22 cellular contexts compared by ENCODE assay signal in genomic region chr2:161312996-161313395, GRCh38. TPM values are rescaled to one million over a fixed set of nuclear protein-coding genes. Genes with fewer than 3 reads are reported as not detected.
DNase-seq lines count a peak whose midpoint lies in the region; ATAC-seq, FAIRE-seq and TF ChIP-seq lines count a peak whose summit lies in the region.
"Had no signal": no experiment of that assay in that cellular context is flagged by ENCODE, and none has a peak within 500 bp of the region (broad histone marks: within the 10 kb centered on the region; RNA-seq: fewer than 3 reads in every experiment).

No MANE protein-coding gene starts in this region.

- DNase-seq in Caki2 (ENCODE audit: low read depth) = peak; percentile 12
- DNase-seq in H54 (ENCODE audit: insufficient read length, low spot score) = no peak
- DNase-seq in amniotic epithelial cell (ENCODE audit: low read depth) = peak; percentile 38
- peak; percentile 14 to 40 for DNase-seq in foreskin fibroblast
- no peak for DNase-seq in activated naive CD8-positive, alpha-beta T cell treated with anti-CD3 and anti-CD28 coated beads, Interleukin-2, amount 50 U/mL, for 24 hours
- DNase-seq in NCI-H510A (lab: John Stamatoyannopoulos, UW) = no peak
- no peak for DNase-seq in NCI-H2196 (lab: John Stamatoyannopoulos, UW; ENCODE audit: unreplicated experiment)
- DNase-seq in HK-2 (ENCODE audit: unreplicated experiment) = no peak
- DNase-seq: amniotic stem cell; COR-L47; effector CD8-positive, alpha-beta T cell; hippocampal formation; MM.1S; NCI-H1694; posterior cingulate gyrus; SIG-M5; small intestine; stimulated activated CD4-positive, alpha-beta T cell treated with anti-CD3 and anti-CD28 coated beads, Interleukin-4, amount 100 ng/mL, for 4 hours; T-helper 17 cell; WERI-Rb-1 had no signal

- no peak for TF ChIP-seq CTCF in foreskin fibroblast (IDR thresholded peaks at IDR 0.05; ENCODE audit: low read depth, low read length)

- no peak overlapping the region for H3K27ac Mint-ChIP-seq in activated naive CD8-positive, alpha-beta T cell treated with anti-CD3 and anti-CD28 coated beads, Interleukin-2, amount 50 U/mL, for 24 hours
- H3K27ac Mint-ChIP-seq: nephron, T-helper 17 cell had no signal

- in situ Hi-C loops in Caki2 (cut with HindIII; ENCODE audit: low pct_unique_long_range_greater_than_20kb, low sequenced_read_pairs) = no loop called here

- H3K4me1 Mint-ChIP-seq in activated naive CD8-positive, alpha-beta T cell treated with anti-CD3 and anti-CD28 coated beads, Interleukin-2, amount 50 U/mL, for 24 hours = peaks cover 45% of the 10 kb centered on the region

- H3K27me3 Mint-ChIP-seq in activated naive CD8-positive, alpha-beta T cell treated with anti-CD3 and anti-CD28 coated beads, Interleukin-2, amount 50 U/mL, for 24 hours = no peaks in the 10 kb centered on the region
- H3K27me3 Mint-ChIP-seq: T-helper 17 cell had no signal

- no peak overlapping the region for H3K4me3 Mint-ChIP-seq in activated naive CD8-positive, alpha-beta T cell treated with anti-CD3 and anti-CD28 coated beads, Interleukin-2, amount 50 U/mL, for 24 hours
- H3K4me3 Mint-ChIP-seq: T-helper 17 cell had no signal

- ATAC-seq in activated naive CD8-positive, alpha-beta T cell treated with anti-CD3 and anti-CD28 coated beads, Interleukin-2, amount 50 U/mL, for 24 hours = no peak
- ATAC-seq: T-helper 17 cell had no signal

- FAIRE-seq in H54 (lab: Jason Lieb, UNC) = peak; percentile 67
- FAIRE-seq: small intestine had no signal

- TF ChIP-seq POLR2A in H54 (IDR thresholded peaks at IDR 0.05; ENCODE audit: low read depth, low read length) = no peak

- peaks cover 43% of the 10 kb centered on the region for H3K36me3 Mint-ChIP-seq in activated naive CD8-positive, alpha-beta T cell treated with anti-CD3 and anti-CD28 coated beads, Interleukin-2, amount 50 U/mL, for 24 hours (ENCODE audit: low read depth)

- no peak overlapping the region for H3K4me3 ChIP-seq in foreskin fibroblast (ENCODE audit: low read depth in 1 of 2, low read length in 2 of 2)
- H3K4me3 ChIP-seq: suprapubic skin had no signal

- no peaks in the 10 kb centered on the region for H3K9me3 Mint-ChIP-seq in activated naive CD8-positive, alpha-beta T cell treated with anti-CD3 and anti-CD28 coated beads, Interleukin-2, amount 50 U/mL, for 24 hours
- H3K9me3 Mint-ChIP-seq: nephron had no signal

RNA-seq across cellular contexts. Expression of gene PSMD14, which starts 4.8 kb away (rescaled TPM):
- total RNA-seq in Caki2 (2014; rRNA removed; shearing (Covaris generic); ENCODE audit: low replicate concordance) = 94.7 and 195 TPM in 2 replicates

Comparison
In these comparisons a context has a peak if more than half of its experiments do, and no peak if none do; other contexts are left out.
1. DNase-seq: peak in Caki2 (single experiment), amniotic epithelial cell (single experiment) and foreskin fibroblast (2 of 2); none in H54 (single experiment), activated naive CD8-positive, alpha-beta T cell treated with anti-CD3 and anti-CD28 coated beads, Interleukin-2, amount 50 U/mL, for 24 hours (single experiment), NCI-H510A (single experiment), NCI-H2196 (single experiment) and HK-2 (single experiment).